In the genomic region with DNA sequence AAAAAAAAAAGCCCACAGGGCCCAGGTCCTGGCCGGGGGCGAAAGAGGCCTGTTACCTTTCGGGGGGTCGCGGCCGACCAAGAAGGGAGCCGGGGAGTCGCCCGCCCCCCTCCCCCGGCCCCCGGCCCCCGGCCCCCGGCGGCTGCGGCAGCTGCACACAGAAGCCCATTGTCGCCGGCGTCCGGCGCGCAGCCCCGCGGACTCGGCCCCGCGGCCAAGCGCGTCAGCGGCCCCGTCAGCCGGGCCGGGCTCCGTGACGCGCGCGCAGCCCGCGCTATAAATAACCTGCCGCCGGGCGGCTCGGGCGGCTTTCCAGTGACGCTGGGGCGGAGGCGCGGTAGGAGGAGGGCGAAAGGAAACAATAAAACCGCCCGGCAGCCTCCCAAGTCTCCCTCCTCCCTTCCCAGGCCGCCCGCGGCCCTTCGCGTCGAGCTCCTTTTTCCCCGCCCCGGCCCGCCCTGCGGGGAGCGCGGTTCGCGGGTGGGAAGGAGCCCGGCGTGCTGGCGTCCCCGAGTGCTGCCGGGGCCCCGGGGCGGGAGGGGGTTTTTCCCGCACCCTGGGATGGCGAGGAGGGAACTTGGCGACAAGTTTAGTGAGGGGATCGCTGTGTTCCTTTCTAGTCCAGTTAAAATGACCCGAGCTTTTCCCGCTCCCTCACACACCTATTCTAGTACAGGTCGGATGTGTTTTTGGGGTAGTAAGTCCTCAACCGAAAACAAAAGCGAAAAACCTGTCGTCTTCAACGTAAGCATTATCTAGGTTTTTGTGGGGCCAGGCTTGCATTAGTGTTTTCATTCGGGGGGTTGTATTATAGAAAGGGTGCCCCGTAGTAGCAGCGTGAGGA, we compare ENCODE assay signal across 8 cellular contexts. TPM values are rescaled to one million over a fixed set of nuclear protein-coding genes. Genes with fewer than 3 reads are reported as not detected.
DNase-seq lines count a peak whose midpoint lies in the region; ATAC-seq lines count a peak whose summit lies in the region.

No MANE protein-coding gene starts in this region.

- peak; percentile 46 to 94 (median 89) for DNase-seq in C1 segment of cervical spinal cord (lab: John Stamatoyannopoulos, UW)
- peak; percentile 92 for DNase-seq in NCI-H774 (lab: John Stamatoyannopoulos, UW)
- peak; percentile 90 for DNase-seq in activated CD8-positive, alpha-beta T cell treated with anti-CD3 and anti-CD28 coated beads, Interleukin-2, amount 10 ng/mL, durations not matched to agents 7 days and 5 days
- peak; percentile 87 for DNase-seq in effector CD4-positive, alpha-beta T cell
- DNase-seq in medulla oblongata (ENCODE audit: extremely low spot score), result peak; percentile 96
- DNase-seq in stimulated activated CD4-positive, alpha-beta T cell treated with anti-CD3 and anti-CD28 coated beads, TNF-alpha, amount 100 ng/mL, for 4 hours (ENCODE audit: low read depth in 3 of 3), result peak; percentile 68 to 84 (median 81)

- H3K4me1 Mint-ChIP-seq in activated CD8-positive, alpha-beta T cell treated with anti-CD3 and anti-CD28 coated beads, Interleukin-2, amount 10 ng/mL, durations not matched to agents 7 days and 5 days (ENCODE audit: low read depth), result peaks cover 44% of the 10 kb centered on the region

- CTCF ChIA-PET in activated CD8-positive, alpha-beta T cell treated with anti-CD3 and anti-CD28 coated beads, Interleukin-2, amount 10 ng/mL, durations not matched to agents 7 days and 5 days (lab: Charles Lee), result interaction anchor here (1.1 to 1.7 kb wide), 4 partner anchors 8 to 246 kb away, joined by 3 to 8 read pairs (median 4); no protein-coding TSS in a partner anchor

- peaks cover 3% of the 10 kb centered on the region for H3K36me3 Mint-ChIP-seq in activated CD8-positive, alpha-beta T cell treated with anti-CD3 and anti-CD28 coated beads, Interleukin-2, amount 10 ng/mL, durations not matched to agents 7 days and 5 days (ENCODE audit: low read depth)

- ATAC-seq in GM19372 (IDR thresholded peaks at IDR 0.05; ENCODE audit: low read depth, unreplicated experiment) (peak; percentile 42), HG03469 (IDR thresholded peaks at IDR 0.05; ENCODE audit: unreplicated experiment) (peak; percentile 48)
- ATAC-seq in activated CD8-positive, alpha-beta T cell treated with anti-CD3 and anti-CD28 coated beads, Interleukin-2, amount 10 ng/mL, durations not matched to agents 7 days and 5 days, result peak; percentile 67

- H3K27me3 Mint-ChIP-seq in activated CD8-positive, alpha-beta T cell treated with anti-CD3 and anti-CD28 coated beads, Interleukin-2, amount 10 ng/mL, durations not matched to agents 7 days and 5 days (ENCODE audit: low read depth), result no peaks in the 10 kb centered on the region

- peak overlapping the region; percentile 96 for H3K4me3 Mint-ChIP-seq in activated CD8-positive, alpha-beta T cell treated with anti-CD3 and anti-CD28 coated beads, Interleukin-2, amount 10 ng/mL, durations not matched to agents 7 days and 5 days

- H3K9me3 Mint-ChIP-seq in activated CD8-positive, alpha-beta T cell treated with anti-CD3 and anti-CD28 coated beads, Interleukin-2, amount 10 ng/mL, durations not matched to agents 7 days and 5 days (ENCODE audit: insufficient read depth), result no peaks in the 10 kb centered on the region

- POLR2A ChIA-PET in activated CD8-positive, alpha-beta T cell treated with anti-CD3 and anti-CD28 coated beads, Interleukin-2, amount 10 ng/mL, durations not matched to agents 7 days and 5 days (lab: Charles Lee), result interaction anchor here (0.6 to 4.1 kb wide), 8 partner anchors 9 to 263 kb away, joined by 3 to 46 read pairs (median 5); partner anchors contain the start of gene NR4A2

- H3K27ac Mint-ChIP-seq in activated CD8-positive, alpha-beta T cell treated with anti-CD3 and anti-CD28 coated beads, Interleukin-2, amount 10 ng/mL, durations not matched to agents 7 days and 5 days, result peak overlapping the region; percentile 97

RNA-seq across cellular contexts. Expression of gene NR4A2, which starts 10.0 kb away (rescaled TPM):
- 1 to 10 TPM; 1.9 to 2.0 TPM for total RNA-seq in activated CD8-positive, alpha-beta T cell treated with anti-CD3 and anti-CD28 coated beads, Interleukin-2, amount 10 ng/mL, durations not matched to agents 7 days and 5 days

Comparison
In these comparisons a context has a peak if more than half of its experiments do, and no peak if none do; other contexts are left out.
1. Peak in every context shown above with its lines: DNase-seq and ATAC-seq.